In genomic region chr1:184610872-184611614, GRCh38 we compare ENCODE assay signal across 11 cellular contexts.
DNase-seq lines count a peak whose midpoint lies in the region; ATAC-seq and TF ChIP-seq lines count a peak whose summit lies in the region.
"Had no signal": no experiment of that assay in that cellular context is flagged by ENCODE, and none has a peak within 500 bp of the region (broad histone marks: within the 10 kb centered on the region; RNA-seq: fewer than 3 reads in every experiment).

No MANE protein-coding gene starts in this region.

- no peaks in the 10 kb centered on the region for H3K9me3 Mint-ChIP-seq in activated CD8-positive, alpha-beta T cell treated with anti-CD3 and anti-CD28 coated beads, Interleukin-2, amount 10 ng/mL, durations not matched to agents 7 days and 5 days (ENCODE audit: insufficient read depth)

- H3K27me3 ChIP-seq in GM06990 (replicated peaks; ENCODE audit: control insufficient read depth, insufficient read depth, low read length) = no peaks in the 10 kb centered on the region
- H3K27me3 ChIP-seq in esophagus (ENCODE audit: control insufficient read depth in 1 of 2, insufficient read depth in 2 of 2, low read length in 2 of 2) = no peaks in the 10 kb centered on the region
- no peaks in the 10 kb centered on the region for H3K27me3 ChIP-seq in psoas muscle (ENCODE audit: insufficient read depth in 3 of 3, low read length in 2 of 3)

- ATAC-seq in psoas muscle (peak in 1 of 4 donors; percentile 27), HG03095 (IDR thresholded peaks at IDR 0.05; ENCODE audit: unreplicated experiment) (no peak)
- ATAC-seq in activated CD8-positive, alpha-beta T cell treated with anti-CD3 and anti-CD28 coated beads, Interleukin-2, amount 10 ng/mL, durations not matched to agents 7 days and 5 days = no peak
- ATAC-seq: Panc1 had no signal

- H3K27me3 Mint-ChIP-seq in activated CD8-positive, alpha-beta T cell treated with anti-CD3 and anti-CD28 coated beads, Interleukin-2, amount 10 ng/mL, durations not matched to agents 7 days and 5 days (ENCODE audit: low read depth) = no peaks in the 10 kb centered on the region

- CTCF ChIA-PET in activated CD8-positive, alpha-beta T cell treated with anti-CD3 and anti-CD28 coated beads, Interleukin-2, amount 10 ng/mL, durations not matched to agents 7 days and 5 days (lab: Charles Lee) = interaction anchor here (0.7 kb wide), 1 partner anchor 10 kb away, joined by 3 read pairs; no protein-coding TSS in a partner anchor

- WGBS in esophagus, 2 donors = 44 to 50% methylated on average over 12 of the region's 12 CpGs
- 47 to 49% (median 47%) methylated on average over 12 of the region's 12 CpGs for WGBS in psoas muscle, 3 donors

- H3K4me3 ChIP-seq in GM06990 (replicated peaks; ENCODE audit: low read depth, low read length) (0 out of 2 replicates have a peak overlapping the region, but pooled peaks have one; percentile 5), esophagus (ENCODE audit: low read depth in 1 of 2, low read length in 2 of 2) (no peak overlapping the region), psoas muscle (no peak overlapping the region)
- H3K4me3 ChIP-seq: lung had no signal

- H3K36me3 Mint-ChIP-seq in activated CD8-positive, alpha-beta T cell treated with anti-CD3 and anti-CD28 coated beads, Interleukin-2, amount 10 ng/mL, durations not matched to agents 7 days and 5 days (ENCODE audit: low read depth) = no peaks in the 10 kb centered on the region

- H3K27ac ChIP-seq in esophagus (ENCODE audit: low read depth in 2 of 2, low read length in 1 of 2) (peak overlapping the region; percentile 44 to 80), psoas muscle (peak overlapping the region; percentile 58)

- H3K27ac Mint-ChIP-seq in activated CD8-positive, alpha-beta T cell treated with anti-CD3 and anti-CD28 coated beads, Interleukin-2, amount 10 ng/mL, durations not matched to agents 7 days and 5 days = no peak overlapping the region

- TF ChIP-seq CTCF in GM06990 (IDR thresholded peaks at IDR 0.05; ENCODE audit: insufficient read depth, low read length, poor library complexity, severe bottlenecking) (no peak), psoas muscle (IDR thresholded peaks at IDR 0.05) (no peak)

- H3K4me3 Mint-ChIP-seq in activated CD8-positive, alpha-beta T cell treated with anti-CD3 and anti-CD28 coated beads, Interleukin-2, amount 10 ng/mL, durations not matched to agents 7 days and 5 days = no peak overlapping the region

- H3K36me3 ChIP-seq in GM06990 (ENCODE audit: control insufficient read depth, insufficient read depth, low read length) (no peaks in the 10 kb centered on the region), esophagus (ENCODE audit: control insufficient read depth in 2 of 2, insufficient read depth in 2 of 2, low read length in 1 of 2) (peaks cover 0 to 2% of the 10 kb centered on the region in 2 donors), psoas muscle (ENCODE audit: insufficient read depth in 1 of 2, low read depth in 1 of 2) (peaks cover 0 to under 1% of the 10 kb centered on the region in 2 donors)

- H3K4me1 Mint-ChIP-seq in activated CD8-positive, alpha-beta T cell treated with anti-CD3 and anti-CD28 coated beads, Interleukin-2, amount 10 ng/mL, durations not matched to agents 7 days and 5 days (ENCODE audit: low read depth) = no peaks in the 10 kb centered on the region

- intact Hi-C loops in psoas muscle (cut with DNase I) = no loop called here

- no peak for DNase-seq in GM06990 (ENCODE audit: extremely low read depth, insufficient read length)
- peak; percentile 99 for DNase-seq in NCI-H526 treated with DMSO at 0.1 percent for 48 hours (lab: John Stamatoyannopoulos, UW)
- DNase-seq in psoas muscle = no peak
- no peak for DNase-seq in activated effector memory CD4-positive, alpha-beta T cell treated with Interleukin-2 at 50 U/mL for 16 hours
- no peak for DNase-seq in activated CD8-positive, alpha-beta T cell treated with anti-CD3 and anti-CD28 coated beads, Interleukin-2, amount 10 ng/mL, durations not matched to agents 7 days and 5 days
- DNase-seq in middle frontal gyrus (ENCODE audit: extremely low spot score, low spot score) = no peak
- DNase-seq: activated naive CD4-positive, alpha-beta T cell treated with anti-CD3 and anti-CD28 coated beads, Interleukin-2, amount 50 U/mL, for 16 hours had no signal

- H3K9me3 ChIP-seq in esophagus (ENCODE audit: control insufficient read depth in 2 of 2, insufficient read depth in 1 of 2, low read depth in 1 of 2, low read length in 1 of 2) (no peaks in the 10 kb centered on the region), psoas muscle (no peaks in the 10 kb centered on the region)

- POLR2A ChIA-PET in activated CD8-positive, alpha-beta T cell treated with anti-CD3 and anti-CD28 coated beads, Interleukin-2, amount 10 ng/mL, durations not matched to agents 7 days and 5 days (lab: Charles Lee) = no interaction called here

- H3K4me1 ChIP-seq in esophagus (ENCODE audit: control insufficient read depth in 2 of 2, insufficient read depth in 2 of 2, low read length in 1 of 2) (peaks cover 2 to 4% of the 10 kb centered on the region in 2 donors), psoas muscle (no peaks in the 10 kb centered on the region)
